In genomic region chr2:111903930-111904439, GRCh38 we compare ENCODE assay signal across 1 cellular context.
TF ChIP-seq lines count a peak whose summit lies in the region.

No MANE protein-coding gene starts in this region.

TF ChIP-seq in H1, 55 proteins besides CTCF, POLR2A, EP300 and RAD21 (continued from another document):
- TF ChIP-seq JUN (IDR thresholded peaks at IDR 0.05; ENCODE audit: low read depth, low read length) (no peak), GTF2F1 (IDR thresholded peaks at IDR 0.05; ENCODE audit: borderline replicate concordance, low read depth, low read length) (no peak), POU5F1 (IDR thresholded peaks at IDR 0.05; ENCODE audit: low read depth, low read length) (no peak), MAFK (IDR thresholded peaks at IDR 0.05; ENCODE audit: low read depth, low read length) (no peak), YY1 (IDR thresholded peaks at IDR 0.05; ENCODE audit: low read depth, low read length) (no peak), SP1 (IDR thresholded peaks at IDR 0.05; ENCODE audit: low read depth, low read length) (no peak)
